In genomic region chr1:79587229-79587628, GRCh38 we compare ENCODE assay signal across 21 cellular contexts.
"Had no signal": no experiment of that assay in that cellular context is flagged by ENCODE, and none has a peak within 500 bp of the region (broad histone marks: within the 10 kb centered on the region; RNA-seq: fewer than 3 reads in every experiment).

No MANE protein-coding gene starts in this region.

- H3K27ac Mint-ChIP-seq: activated B cell treated with CpG ODN at 0.5 μM for 24 hours; activated CD4-positive, alpha-beta memory T cell treated with anti-CD3 and anti-CD28 coated beads for 36 hours; activated naive CD8-positive, alpha-beta T cell treated with anti-CD3 and anti-CD28 coated beads for 36 hours; natural killer cell treated with Interleukin-12 subunit alpha and Interleukin-12 subunit beta and Interleukin-15 and Interleukin-18, amount 100 ng/mL, for 72 hours; stimulated activated memory B cell treated with anti-CD40 and anti-IgM and Interleukin-4, amounts not matched to agents 10 μg/mL and 1 μg/mL and 100 μg/mL, for 72 hours had no signal

- H3K36me3 ChIP-seq: lower lobe of right lung, neutrophil, sigmoid colon, thyroid gland had no signal

- H3K4me3 ChIP-seq: coronary artery, lower lobe of right lung, sigmoid colon, thyroid gland had no signal

- H2AFZ ChIP-seq: parathyroid adenoma had no signal

- H3K9me3 ChIP-seq: lower lobe of right lung, neutrophil, sigmoid colon, thyroid gland had no signal

- H3K27me3 ChIP-seq: neutrophil, sigmoid colon, thyroid gland had no signal

- DNase-seq: activated B cell treated with CpG ODN at 0.5 μM for 24 hours; activated CD4-positive, alpha-beta memory T cell treated with anti-CD3 and anti-CD28 coated beads for 36 hours; activated CD4-positive, alpha-beta T cell treated with anti-CD3 and anti-CD28 coated beads for 4 hours; activated naive CD4-positive, alpha-beta T cell; activated naive CD8-positive, alpha-beta T cell treated with anti-CD3 and anti-CD28 coated beads for 36 hours; activated T-cell treated with anti-CD3 and anti-CD28 coated beads for 4 hours; amniotic stem cell; central memory CD4-positive, alpha-beta T cell; glutamatergic neuron; hypothalamus; islet precursor cell; lower lobe of right lung; sigmoid colon; stimulated activated CD4-positive, alpha-beta T cell treated with anti-CD3 and anti-CD28 coated beads, Interleukin-4, amount 100 ng/mL, for 4 hours; thyroid gland had no signal

- H3K4me1 ChIP-seq: lower lobe of right lung, parathyroid adenoma, sigmoid colon, thyroid gland had no signal

- H3K4me3 Mint-ChIP-seq: activated B cell treated with CpG ODN at 0.5 μM for 24 hours; activated CD4-positive, alpha-beta memory T cell treated with anti-CD3 and anti-CD28 coated beads for 36 hours; activated naive CD8-positive, alpha-beta T cell treated with anti-CD3 and anti-CD28 coated beads for 36 hours; natural killer cell treated with Interleukin-12 subunit alpha and Interleukin-12 subunit beta and Interleukin-15 and Interleukin-18, amount 100 ng/mL, for 72 hours; stimulated activated memory B cell treated with anti-CD40 and anti-IgM and Interleukin-4, amounts not matched to agents 10 μg/mL and 1 μg/mL and 100 μg/mL, for 72 hours had no signal

- H3K4me1 Mint-ChIP-seq: activated naive CD8-positive, alpha-beta T cell treated with anti-CD3 and anti-CD28 coated beads for 36 hours had no signal

- ATAC-seq: esophagus mucosa; lower lobe of right lung; natural killer cell treated with Interleukin-12 subunit alpha and Interleukin-12 subunit beta and Interleukin-15 and Interleukin-18, amount 100 ng/mL, for 72 hours; stimulated activated memory B cell treated with anti-CD40 and anti-IgM and Interleukin-4, amounts not matched to agents 10 μg/mL and 1 μg/mL and 100 μg/mL, for 72 hours had no signal

- H3K9me3 Mint-ChIP-seq: activated B cell treated with CpG ODN at 0.5 μM for 24 hours; stimulated activated memory B cell treated with anti-CD40 and anti-IgM and Interleukin-4, amounts not matched to agents 10 μg/mL and 1 μg/mL and 100 μg/mL, for 72 hours had no signal

- H3K36me3 Mint-ChIP-seq: activated CD4-positive, alpha-beta memory T cell treated with anti-CD3 and anti-CD28 coated beads for 36 hours; activated naive CD8-positive, alpha-beta T cell treated with anti-CD3 and anti-CD28 coated beads for 36 hours; stimulated activated memory B cell treated with anti-CD40 and anti-IgM and Interleukin-4, amounts not matched to agents 10 μg/mL and 1 μg/mL and 100 μg/mL, for 72 hours had no signal

- H3K27ac ChIP-seq: coronary artery, lower lobe of right lung, neutrophil, parathyroid adenoma, sigmoid colon, thyroid gland had no signal

- H3K27me3 Mint-ChIP-seq: activated B cell treated with CpG ODN at 0.5 μM for 24 hours; activated CD4-positive, alpha-beta memory T cell treated with anti-CD3 and anti-CD28 coated beads for 36 hours; activated naive CD8-positive, alpha-beta T cell treated with anti-CD3 and anti-CD28 coated beads for 36 hours; natural killer cell treated with Interleukin-12 subunit alpha and Interleukin-12 subunit beta and Interleukin-15 and Interleukin-18, amount 100 ng/mL, for 72 hours; stimulated activated memory B cell treated with anti-CD40 and anti-IgM and Interleukin-4, amounts not matched to agents 10 μg/mL and 1 μg/mL and 100 μg/mL, for 72 hours had no signal

- H3K9ac ChIP-seq: parathyroid adenoma had no signal
